ENCODE assay signal across 14 cellular contexts in the genomic region with DNA sequence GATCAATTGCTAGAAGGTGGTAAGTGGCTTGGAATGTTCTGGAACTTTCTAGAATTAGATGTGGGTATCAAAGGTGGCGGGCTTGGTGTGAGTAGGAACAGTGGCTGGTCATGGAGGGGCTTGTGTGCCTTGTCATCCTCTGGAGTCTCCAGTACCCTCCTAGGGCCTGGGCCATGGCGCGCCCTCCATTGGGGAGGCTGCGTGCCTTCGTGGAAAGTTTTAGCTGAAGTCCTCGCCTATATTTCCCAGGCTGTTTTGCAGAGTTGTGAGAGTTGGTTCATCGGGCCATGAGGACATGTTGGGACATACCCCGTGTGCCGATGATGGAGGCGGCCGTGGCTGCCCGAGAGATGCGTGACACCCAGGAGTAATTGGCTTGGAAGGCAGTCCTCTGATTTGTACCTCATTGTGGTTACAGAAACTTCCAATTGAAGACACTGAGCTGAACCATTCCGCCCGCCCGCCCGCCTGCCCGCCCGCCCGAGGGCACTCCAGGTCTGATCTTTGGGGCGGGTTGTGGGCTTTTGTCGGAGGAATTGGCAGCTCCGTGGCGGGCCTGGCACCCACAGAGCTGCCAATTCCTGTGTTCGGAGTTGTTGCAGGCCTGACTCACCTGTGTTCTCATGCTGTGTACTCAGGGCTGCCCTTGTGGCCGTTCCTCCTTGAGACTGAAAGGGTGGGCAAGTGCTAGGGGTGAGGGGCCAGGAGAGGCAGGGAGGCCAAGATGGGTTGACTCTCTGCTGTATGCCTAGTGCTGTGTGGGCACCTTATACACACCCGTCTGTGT. TPM values are rescaled to one million over a fixed set of nuclear protein-coding genes. Genes with fewer than 3 reads are reported as not detected.
"Had no signal": no experiment of that assay in that cellular context is flagged by ENCODE, and none has a peak within 500 bp of the region (broad histone marks: within the 10 kb centered on the region; RNA-seq: fewer than 3 reads in every experiment).

No MANE protein-coding gene starts in this region.

RNA-seq across cellular contexts. Expression of a gene that starts 57.2 kb away (rescaled TPM):
- total RNA-seq: activated B cell treated with CpG ODN at 0.5 μM for 24 hours; activated CD4-positive, alpha-beta memory T cell treated with anti-CD3 and anti-CD28 coated beads, Interleukin-2, amount 10 ng/mL, durations not matched to agents 7 days and 5 days; activated CD4-positive, alpha-beta T cell treated with anti-CD3 and anti-CD28 coated beads, Interleukin-2, amount 10 ng/mL, durations not matched to agents 7 days and 5 days; activated CD8-positive, alpha-beta memory T cell treated with anti-CD3 and anti-CD28 coated beads, Interleukin-2, amount 10 ng/mL, durations not matched to agents 7 days and 5 days; activated CD8-positive, alpha-beta T cell treated with anti-CD3 and anti-CD28 coated beads, Interleukin-2, amount 10 ng/mL, durations not matched to agents 7 days and 5 days; activated naive CD8-positive, alpha-beta T cell treated with anti-CD3 and anti-CD28 coated beads, Interleukin-2, amount 10 ng/mL, durations not matched to agents 7 days and 5 days; activated T-helper 2 cell treated with anti-CD3 and anti-CD28 coated beads, Interferon-gamma antibody, Interleukin-2, Interleukin-4, amounts not matched to agents 10 μg/mL and 5 μg/mL and 100 μg/mL, durations not matched to agents 14 hours and 24 hours and 36 hours; ascending aorta; cardiac septum; T-cell; T-helper 1 cell treated with Interleukin-12 subunit alpha and Interleukin-12 subunit beta and Interleukin-4 antibody, amounts not matched to agents 30 ng/mL and 1 ng/mL, for 36 hours; T-helper 17 cell; T-helper 2 cell treated with Interferon-gamma antibody and Interleukin-4, amounts not matched to agents 100 ng/mL and 5 ng/mL, for 36 hours had no signal
- polyA plus RNA-seq: adipose tissue had no signal
